In the genomic region with DNA sequence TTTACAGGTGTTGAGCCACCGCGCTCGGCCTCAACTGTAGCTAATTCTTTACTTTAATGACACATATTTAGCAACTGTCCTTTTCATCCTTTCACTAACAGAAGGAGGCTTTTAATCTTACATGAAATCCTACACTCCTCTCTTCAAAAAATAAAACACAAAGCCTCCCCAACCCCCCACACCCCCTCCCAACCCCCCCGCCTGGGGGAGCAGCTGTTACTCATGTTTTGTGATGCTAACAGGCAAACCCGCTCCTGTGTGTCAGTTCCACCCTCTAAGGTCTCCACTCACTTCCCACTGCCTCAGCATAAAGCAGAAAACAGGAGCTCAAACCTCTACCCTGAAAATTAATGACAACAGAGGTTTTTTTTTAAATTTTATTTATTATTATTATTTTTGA, we compare ENCODE assay signal across 11 cellular contexts.
DNase-seq lines count a peak whose midpoint lies in the region; ATAC-seq and TF ChIP-seq lines count a peak whose summit lies in the region.
"Had no signal": no experiment of that assay in that cellular context is flagged by ENCODE, and none has a peak within 500 bp of the region (broad histone marks: within the 10 kb centered on the region; RNA-seq: fewer than 3 reads in every experiment).

No MANE protein-coding gene starts in this region.

- no peak for TF ChIP-seq CTCF in WERI-Rb-1 (IDR thresholded peaks at IDR 0.05; ENCODE audit: low read depth, low read length)

- DNase-seq in NOMO-1 treated with DMSO at 0.1 percent for 48 hours (lab: John Stamatoyannopoulos, UW; ENCODE audit: unreplicated experiment) (peak; percentile 22), NOMO-1 treated with dmso at 0.1 percent for 144 hours (lab: John Stamatoyannopoulos, UW; ENCODE audit: unreplicated experiment) (no peak), WERI-Rb-1 (peak; percentile 75), COLO668 (lab: John Stamatoyannopoulos, UW; ENCODE audit: unreplicated experiment) (no peak), HPDE6-E6E7 (ENCODE audit: extremely low spot score) (no peak)
- DNase-seq in stimulated activated CD8-positive, alpha-beta memory T cell treated with anti-CD3 and anti-CD28 coated beads, Interleukin-4, amount 100 ng/mL, for 48 hours: peak; percentile 44
- DNase-seq: brain microvascular endothelial cell, midbrain, NCI-H526 had no signal

- ATAC-seq in GM21529 (IDR thresholded peaks at IDR 0.05; ENCODE audit: unreplicated experiment): no peak

- intact Hi-C loops in dendritic cell treated with granulocyte-macrophage colony-stimulating factor and Interleukin-4, amounts not matched to agents 40 ng/mL and 50 ng/mL, for 4 days (cut with micrococcal nuclease): no loop called here

- H3K36me3 Mint-ChIP-seq in dendritic cell treated with granulocyte-macrophage colony-stimulating factor and Interleukin-4, amounts not matched to agents 40 ng/mL and 50 ng/mL, for 4 days (ENCODE audit: low read depth): peaks cover 40% of the 10 kb centered on the region

- H3K4me3 ChIP-seq in WERI-Rb-1 (ENCODE audit: low read depth, low read length): no peak overlapping the region

- peak overlapping the region; percentile 25; the same call in 1 of the 2 replicates for H3K27ac ChIP-seq in WERI-Rb-1
- H3K27ac ChIP-seq: brain microvascular endothelial cell had no signal

- no peaks in the 10 kb centered on the region for H3K36me3 ChIP-seq in WERI-Rb-1
- H3K36me3 ChIP-seq: brain microvascular endothelial cell had no signal

- H3K27me3 ChIP-seq in WERI-Rb-1 (ENCODE audit: insufficient read depth, low read depth, severe bottlenecking): no peaks in the 10 kb centered on the region
- H3K27me3 ChIP-seq: brain microvascular endothelial cell had no signal

- no peaks in the 10 kb centered on the region for H3K9me3 ChIP-seq in WERI-Rb-1 (ENCODE audit: severe bottlenecking)

- no peak overlapping the region for H3K4me3 Mint-ChIP-seq in dendritic cell treated with granulocyte-macrophage colony-stimulating factor and Interleukin-4, amounts not matched to agents 40 ng/mL and 50 ng/mL, for 4 days

- peaks cover 85% of the 10 kb centered on the region for H3K4me1 Mint-ChIP-seq in dendritic cell treated with granulocyte-macrophage colony-stimulating factor and Interleukin-4, amounts not matched to agents 40 ng/mL and 50 ng/mL, for 4 days (ENCODE audit: low read depth)

- H3K27ac Mint-ChIP-seq in dendritic cell treated with granulocyte-macrophage colony-stimulating factor and Interleukin-4, amounts not matched to agents 40 ng/mL and 50 ng/mL, for 4 days: peak overlapping the region; percentile 54

- no peaks in the 10 kb centered on the region for H3K9me3 Mint-ChIP-seq in dendritic cell treated with granulocyte-macrophage colony-stimulating factor and Interleukin-4, amounts not matched to agents 40 ng/mL and 50 ng/mL, for 4 days

- H3K27me3 Mint-ChIP-seq in dendritic cell treated with granulocyte-macrophage colony-stimulating factor and Interleukin-4, amounts not matched to agents 40 ng/mL and 50 ng/mL, for 4 days: no peaks in the 10 kb centered on the region

Comparison
In these comparisons a context has a peak if more than half of its experiments do, and no peak if none do; other contexts are left out.
1. DNase-seq: peak in NOMO-1 treated with DMSO at 0.1 percent for 48 hours (single experiment), WERI-Rb-1 (single experiment) and stimulated activated CD8-positive, alpha-beta memory T cell treated with anti-CD3 and anti-CD28 coated beads, Interleukin-4, amount 100 ng/mL, for 48 hours (single experiment); none in NOMO-1 treated with dmso at 0.1 percent for 144 hours (single experiment), COLO668 (single experiment) and HPDE6-E6E7 (single experiment).